ENCODE assay signal across 15 cellular contexts in genomic region chr4:25450491-25450901, GRCh38.
A peak's percentile ranks its signal among the peaks of the same experiment; 100 is the strongest.
DNase-seq lines count a peak whose midpoint lies in the region; ATAC-seq and TF ChIP-seq lines count a peak whose summit lies in the region.
"Had no signal": no experiment of that assay in that cellular context is flagged by ENCODE, and none has a peak within 500 bp of the region (broad histone marks: within the 10 kb centered on the region; RNA-seq: fewer than 3 reads in every experiment).

No MANE protein-coding gene starts in this region.

- ATAC-seq in esophagus mucosa: peak; percentile 36
- ATAC-seq: A549 had no signal

- H3K9me3 Mint-ChIP-seq in activated T-helper 1 cell treated with anti-CD3 and anti-CD28 coated beads, Interleukin-12 subunit alpha, Interleukin-12 subunit beta, Interleukin-2, Interleukin-4 antibody, amounts not matched to agents 30 ng/mL and 10 ng/mL and 1 ng/mL, durations not matched to agents 14 hours and 24 hours and 36 hours: no peaks in the 10 kb centered on the region
- no peaks in the 10 kb centered on the region for H3K9me3 Mint-ChIP-seq in nephron progenitor cell
- H3K9me3 Mint-ChIP-seq: CD14-positive monocyte had no signal

- TF ChIP-seq CTCF in nephron progenitor cell (IDR thresholded peaks at IDR 0.05): no peak

- H3K4me1 Mint-ChIP-seq in activated T-helper 1 cell treated with anti-CD3 and anti-CD28 coated beads, Interleukin-12 subunit alpha, Interleukin-12 subunit beta, Interleukin-2, Interleukin-4 antibody, amounts not matched to agents 30 ng/mL and 10 ng/mL and 1 ng/mL, durations not matched to agents 14 hours and 24 hours and 36 hours (ENCODE audit: low read depth): no peaks in the 10 kb centered on the region
- H3K4me1 Mint-ChIP-seq in nephron progenitor cell: peaks cover 5% of the 10 kb centered on the region
- H3K4me1 Mint-ChIP-seq: CD14-positive monocyte had no signal

- intact Hi-C loops in activated T-helper 1 cell treated with anti-CD3 and anti-CD28 coated beads, Interleukin-12 subunit alpha, Interleukin-12 subunit beta, Interleukin-2, Interleukin-4 antibody, amounts not matched to agents 30 ng/mL and 10 ng/mL and 1 ng/mL, durations not matched to agents 14 hours and 24 hours and 36 hours (cut with micrococcal nuclease): no loop called here

- no peak overlapping the region for H3K27ac ChIP-seq in substantia nigra (ENCODE audit: low read depth, low read length, poor library complexity, severe bottlenecking)
- H3K27ac ChIP-seq: A549, GM23248 had no signal

- H3K27me3 Mint-ChIP-seq in activated T-helper 1 cell treated with anti-CD3 and anti-CD28 coated beads, Interleukin-12 subunit alpha, Interleukin-12 subunit beta, Interleukin-2, Interleukin-4 antibody, amounts not matched to agents 30 ng/mL and 10 ng/mL and 1 ng/mL, durations not matched to agents 14 hours and 24 hours and 36 hours (ENCODE audit: insufficient read depth): no peaks in the 10 kb centered on the region
- peaks cover 19% of the 10 kb centered on the region for H3K27me3 Mint-ChIP-seq in nephron progenitor cell (ENCODE audit: low read depth, poor library complexity)

- H3K27ac Mint-ChIP-seq in activated T-helper 1 cell treated with anti-CD3 and anti-CD28 coated beads, Interleukin-12 subunit alpha, Interleukin-12 subunit beta, Interleukin-2, Interleukin-4 antibody, amounts not matched to agents 30 ng/mL and 10 ng/mL and 1 ng/mL, durations not matched to agents 14 hours and 24 hours and 36 hours: peak overlapping the region; percentile 25
- H3K27ac Mint-ChIP-seq in nephron progenitor cell: peak overlapping the region; percentile 69
- H3K27ac Mint-ChIP-seq: CD14-positive monocyte had no signal

- no peak overlapping the region for H3K4me3 Mint-ChIP-seq in activated T-helper 1 cell treated with anti-CD3 and anti-CD28 coated beads, Interleukin-12 subunit alpha, Interleukin-12 subunit beta, Interleukin-2, Interleukin-4 antibody, amounts not matched to agents 30 ng/mL and 10 ng/mL and 1 ng/mL, durations not matched to agents 14 hours and 24 hours and 36 hours
- no peak overlapping the region for H3K4me3 Mint-ChIP-seq in nephron progenitor cell
- H3K4me3 Mint-ChIP-seq: CD14-positive monocyte had no signal

- H3K36me3 Mint-ChIP-seq in activated T-helper 1 cell treated with anti-CD3 and anti-CD28 coated beads, Interleukin-12 subunit alpha, Interleukin-12 subunit beta, Interleukin-2, Interleukin-4 antibody, amounts not matched to agents 30 ng/mL and 10 ng/mL and 1 ng/mL, durations not matched to agents 14 hours and 24 hours and 36 hours (ENCODE audit: low read depth): no peaks in the 10 kb centered on the region
- no peaks in the 10 kb centered on the region for H3K36me3 Mint-ChIP-seq in nephron progenitor cell (ENCODE audit: low read depth)
- H3K36me3 Mint-ChIP-seq: CD14-positive monocyte had no signal

- DNase-seq in ELF-1 (ENCODE audit: low read depth, low spot score): peak; percentile 75
- DNase-seq in activated T-helper 1 cell treated with anti-CD3 and anti-CD28 coated beads, Interleukin-12 subunit alpha, Interleukin-12 subunit beta, Interleukin-2, Interleukin-4 antibody, amounts not matched to agents 30 ng/mL and 10 ng/mL and 1 ng/mL, durations not matched to agents 14 hours and 24 hours and 36 hours (ENCODE audit: low spot score): no peak
- DNase-seq in nephron progenitor cell: no peak
- no peak for DNase-seq in occipital lobe (lab: John Stamatoyannopoulos, UW)
- no peak for DNase-seq in substantia nigra (lab: John Stamatoyannopoulos, UW)
- no peak for DNase-seq in NCI-H82 (lab: John Stamatoyannopoulos, UW)
- no peak for DNase-seq in retina
- DNase-seq: GM23248, MM.1S, NCI-H1092 treated with DMSO at 0.1 percent for 48 hours, NCI-H2227 treated with DMSO at 0.1 percent for 48 hours, NCI-H524 had no signal
